8 cellular contexts compared by ENCODE assay signal in genomic region chr4:156971623-156972369, GRCh38. TPM values are rescaled to one million over a fixed set of nuclear protein-coding genes. Genes with fewer than 3 reads are reported as not detected.
DNase-seq lines count a peak whose midpoint lies in the region; ATAC-seq and TF ChIP-seq lines count a peak whose summit lies in the region.

PDGFC (minus strand) TSS chr4:156971799; CDS start chr4:156970903, 896 bp downstream.

- peak; percentile 72 for ATAC-seq in stimulated activated naive CD8-positive, alpha-beta T cell treated with anti-CD3 and anti-CD28 coated beads, Interleukin-15, amount 100 ng/mL, for 72 hours
- no peak for ATAC-seq in GM18861 (IDR thresholded peaks at IDR 0.05; ENCODE audit: unreplicated experiment)

- TF ChIP-seq POLR2A in lower leg skin (IDR thresholded peaks at IDR 0.05), result no peak

- H3K36me3 ChIP-seq in endocrine pancreas (ENCODE audit: control insufficient read depth, insufficient read depth, low read length), result no peaks in the 10 kb centered on the region

- H3K27me3 Mint-ChIP-seq in stimulated activated naive CD8-positive, alpha-beta T cell treated with anti-CD3 and anti-CD28 coated beads, Interleukin-15, amount 100 ng/mL, for 72 hours, result peaks cover 64% of the 10 kb centered on the region

- no peaks in the 10 kb centered on the region for H3K27me3 ChIP-seq in endocrine pancreas (ENCODE audit: control insufficient read depth, insufficient read depth, low read length)

- peak within 1 kb of the TSS; percentile 47 for H3K9ac ChIP-seq in endocrine pancreas (ENCODE audit: control insufficient read depth, insufficient read depth, low read length)

- no peaks in the 10 kb centered on the region for H3K4me1 ChIP-seq in endocrine pancreas (ENCODE audit: control insufficient read depth, insufficient read depth, low read length)

- no peak within 1 kb of the TSS for H3K27ac Mint-ChIP-seq in stimulated activated naive CD8-positive, alpha-beta T cell treated with anti-CD3 and anti-CD28 coated beads, Interleukin-15, amount 100 ng/mL, for 72 hours

- TF ChIP-seq CTCF in lower leg skin (IDR thresholded peaks at IDR 0.05), result no peak

- no peaks in the 10 kb centered on the region for H3K9me3 ChIP-seq in endocrine pancreas (ENCODE audit: control insufficient read depth, low read length)

- DNase-seq in GM03348 (ENCODE audit: low spot score) (peak; percentile 90), HPDE6-E6E7 (ENCODE audit: extremely low spot score) (peak; percentile 54), SKM-1 (lab: John Stamatoyannopoulos, UW; ENCODE audit: unreplicated experiment) (peak; percentile 61), lower leg skin (ENCODE audit: low spot score in 2 of 2) (peak; percentile 58 to 95), RKO (ENCODE audit: low spot score) (no peak)
- peak; percentile 6 to 9 for DNase-seq in stimulated activated naive CD8-positive, alpha-beta T cell treated with anti-CD3 and anti-CD28 coated beads, Interleukin-15, amount 100 ng/mL, for 72 hours

- intact Hi-C loops in lower leg skin (cut with DNase I; ENCODE audit: low total_unique reads), result no loop called here

- H3K4me3 ChIP-seq in endocrine pancreas (ENCODE audit: control insufficient read depth, insufficient read depth, low read length) (peak within 1 kb of the TSS; percentile 68), lower leg skin (ENCODE audit: low read depth, poor library complexity, severe bottlenecking) (peak within 1 kb of the TSS; percentile 66)

- H3K9me3 Mint-ChIP-seq in stimulated activated naive CD8-positive, alpha-beta T cell treated with anti-CD3 and anti-CD28 coated beads, Interleukin-15, amount 100 ng/mL, for 72 hours, result peaks cover 0 to 6% of the 10 kb centered on the region in 2 donors

- peaks cover 8% of the 10 kb centered on the region for H3K4me1 Mint-ChIP-seq in stimulated activated naive CD8-positive, alpha-beta T cell treated with anti-CD3 and anti-CD28 coated beads, Interleukin-15, amount 100 ng/mL, for 72 hours

- peak within 1 kb of the TSS; percentile 65 to 69 for H3K4me3 Mint-ChIP-seq in stimulated activated naive CD8-positive, alpha-beta T cell treated with anti-CD3 and anti-CD28 coated beads, Interleukin-15, amount 100 ng/mL, for 72 hours

- WGBS in lower leg skin, 2 donors, result 2% methylated on average over 21 to 31 of the region's 65 CpGs

RNA-seq across cellular contexts. Expression of gene PDGFC, which starts in this region (rescaled TPM):
- 10 to 100 TPM; 18.9 to 24.4 (median 21.0) TPM for total RNA-seq in lower leg skin
